In the genomic region with DNA sequence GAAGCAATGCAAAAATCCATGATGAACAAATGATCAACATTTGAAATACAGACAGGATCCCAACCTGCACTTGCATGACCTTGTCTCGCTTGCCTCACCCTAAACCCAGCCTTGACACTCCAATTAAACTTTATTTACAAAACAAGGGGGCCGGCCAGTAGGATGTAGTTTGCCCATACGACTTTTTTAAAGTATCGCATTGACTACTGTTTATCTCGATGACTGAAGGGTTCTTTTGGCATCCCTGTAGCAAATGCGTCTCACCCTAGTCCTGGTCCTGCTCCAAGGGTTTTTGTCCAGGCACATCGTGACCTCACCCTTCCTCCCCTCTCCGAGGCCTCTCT, we compare ENCODE assay signal across 8 cellular contexts. TPM values are rescaled to one million over a fixed set of nuclear protein-coding genes. Genes with fewer than 3 reads are reported as not detected.
A peak's percentile ranks its signal among the peaks of the same experiment; 100 is the strongest.
DNase-seq lines count a peak whose midpoint lies in the region; ATAC-seq and TF ChIP-seq lines count a peak whose summit lies in the region.

No MANE protein-coding gene starts in this region.

- ATAC-seq in omental fat pad (ENCODE audit: low FRiP score) = no peak
- no peak for ATAC-seq in GM19035 (IDR thresholded peaks at IDR 0.05; ENCODE audit: unreplicated experiment)
- no peak for ATAC-seq in HG03135 (IDR thresholded peaks at IDR 0.05; ENCODE audit: unreplicated experiment)

- H3K27me3 ChIP-seq in SJSA1 (replicated peaks) (no peaks in the 10 kb centered on the region), fibroblast of lung (ENCODE audit: control insufficient read depth, insufficient read depth, low read length) (no peaks in the 10 kb centered on the region)

- H3K79me2 ChIP-seq in fibroblast of lung (ENCODE audit: control insufficient read depth, insufficient read depth, low read length) = peaks cover 7% of the 10 kb centered on the region

- H3K9me3 ChIP-seq in SJSA1 (replicated peaks) = no peaks in the 10 kb centered on the region
- no peaks in the 10 kb centered on the region for H3K9me3 ChIP-seq in fibroblast of lung (ENCODE audit: control insufficient read depth, insufficient read depth, low read depth, low read length)

- H3K27ac ChIP-seq in SJSA1 = no peak overlapping the region
- no peak overlapping the region for H3K27ac ChIP-seq in fibroblast of lung (ENCODE audit: insufficient read depth, low read length)

- H3K4me2 ChIP-seq in fibroblast of lung (ENCODE audit: extremely low read depth, insufficient read depth, low read length) = peak overlapping the region; percentile 64

- peak overlapping the region; percentile 8 for H3K9ac ChIP-seq in fibroblast of lung (ENCODE audit: insufficient read depth, low read length)

- DNase-seq in SJSA1 (ENCODE audit: low read depth in 1 of 2, low spot score in 2 of 2) = no peak
- no peak for DNase-seq in fibroblast of lung (ENCODE audit: low read depth in 2 of 2)
- no peak for DNase-seq in retinal pigment epithelial cell (ENCODE audit: low read depth)
- no peak for DNase-seq in omental fat pad (ENCODE audit: low spot score)
- DNase-seq in HuH-7.5 (ENCODE audit: low spot score) = no peak

- peaks cover 28% of the 10 kb centered on the region for H3K36me3 ChIP-seq in SJSA1
- no peaks in the 10 kb centered on the region for H3K36me3 ChIP-seq in fibroblast of lung (ENCODE audit: control insufficient read depth, insufficient read depth, low read length)

- H2AFZ ChIP-seq in fibroblast of lung (ENCODE audit: low read length) = peak overlapping the region; percentile 60

- TF ChIP-seq CTCF in GM12875 (IDR thresholded peaks at IDR 0.05; ENCODE audit: borderline replicate concordance, insufficient read depth, low read depth, low read length) = no peak
- no peak for TF ChIP-seq CTCF in fibroblast of lung (conservative IDR thresholded peaks at IDR 0.05 in 1 of 2, IDR thresholded peaks at IDR 0.05 in 1 of 2; ENCODE audit: low read depth in 1 of 2, low read length in 2 of 2)
- TF ChIP-seq CTCF in retinal pigment epithelial cell (conservative IDR thresholded peaks at IDR 0.05; ENCODE audit: low read depth, low read length) = no peak
- TF ChIP-seq CTCF in omental fat pad (IDR thresholded peaks at IDR 0.05) = no peak

- H3K4me1 ChIP-seq in SJSA1 (replicated peaks) = 0 out of 2 replicates have a peak, but pooled peaks cover 3% of the 10 kb centered on the region
- H3K4me1 ChIP-seq in fibroblast of lung (ENCODE audit: control insufficient read depth, extremely low read depth, insufficient read depth, low read length) = no peaks in the 10 kb centered on the region

- peak overlapping the region; percentile 37 for H3K4me3 ChIP-seq in GM12875 (ENCODE audit: low read depth, low read length)
- H3K4me3 ChIP-seq in SJSA1 = peak overlapping the region; percentile 71
- H3K4me3 ChIP-seq in fibroblast of lung (replicated peaks in 1 of 4; ENCODE audit: control extremely low read depth in 1 of 4, insufficient read depth in 1 of 4, low read depth in 3 of 4, low read length in 4 of 4) = peak overlapping the region in 3 of 4 experiments; percentile 30 to 75 (median 53)
- H3K4me3 ChIP-seq in retinal pigment epithelial cell (ENCODE audit: low read length) = peak overlapping the region; percentile 4

- H4K20me1 ChIP-seq in fibroblast of lung (ENCODE audit: control insufficient read depth, extremely low read depth, insufficient read depth, low read length) = no peaks in the 10 kb centered on the region

RNA-seq across cellular contexts. Expression of a gene that starts 0.4 kb away (rescaled TPM):
- 160 and 224 TPM in 2 replicates for total RNA-seq in SJSA1 (2014; rRNA removed; shearing (Covaris generic))
- total RNA-seq in fibroblast of lung (118 and 157 TPM in 2 replicates), omental fat pad (100 to 1,000 TPM; 115 to 215 (median 194) TPM)
- polyA plus RNA-seq in fibroblast of lung = 255 and 442 TPM in 2 replicates
- 218 and 377 TPM in 2 replicates for polyA plus RNA-seq in fibroblast of lung (2012)
- polyA minus RNA-seq in fibroblast of lung (ENCODE audit: low replicate concordance) = 234 and 316 TPM in 2 replicates

Comparison
In these comparisons a context has a peak if more than half of its experiments do, and no peak if none do; other contexts are left out.
1. H3K4me3 ChIP-seq: peak in every context shown above with its lines; median percentile 71 in SJSA1; 53 in fibroblast of lung; 37 in GM12875; 4 in retinal pigment epithelial cell.